Comparison of ENCODE assay signal across 12 cellular contexts in the genomic region with DNA sequence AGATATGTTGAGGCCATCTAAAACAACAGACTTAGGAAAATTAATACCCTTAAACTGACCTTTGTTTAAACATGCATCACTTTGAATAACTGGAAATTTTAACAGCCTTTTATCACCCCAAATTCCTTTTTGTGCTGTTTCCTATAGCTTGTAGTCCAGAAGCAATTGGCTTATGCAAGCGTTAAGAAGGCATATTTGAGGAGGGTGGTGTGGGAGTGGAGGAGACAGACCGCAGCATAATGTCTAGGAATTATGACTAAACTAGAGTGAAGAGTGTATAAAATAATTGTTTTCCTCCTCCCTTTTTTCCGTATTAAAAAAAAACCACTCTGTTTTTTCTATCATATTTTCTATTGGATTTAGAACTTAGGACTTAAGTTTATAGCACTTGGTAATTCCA. TPM values are rescaled to one million over a fixed set of nuclear protein-coding genes. Genes with fewer than 3 reads are reported as not detected.
"Had no signal": no experiment of that assay in that cellular context is flagged by ENCODE, and none has a peak within 500 bp of the region (broad histone marks: within the 10 kb centered on the region; RNA-seq: fewer than 3 reads in every experiment).

No MANE protein-coding gene starts in this region.

- ATAC-seq: natural killer cell; stimulated activated effector memory CD8-positive, alpha-beta T cell treated with anti-CD3 and anti-CD28 coated beads, Interleukin-12 subunit alpha, Interleukin-12 subunit beta, amount 100 ng/mL, for 72 hours had no signal

- H3K36me3 ChIP-seq: lower lobe of right lung, ovary, spleen, tibial nerve, uterus had no signal

- H3K4me1 ChIP-seq: lower lobe of right lung, tibial nerve, uterus had no signal

- H3K27ac ChIP-seq: lower lobe of right lung, ovary, skin epidermis, tibial nerve, uterus had no signal

- H3K27me3 ChIP-seq: ovary, spleen, tibial nerve, uterus had no signal

- H3K9me3 ChIP-seq: lower lobe of right lung, ovary, spleen, tibial nerve, uterus had no signal

- DNase-seq: lower lobe of right lung; mammary epithelial cell; naive B cell; natural killer cell; spleen; stimulated activated CD4-positive, alpha-beta T cell treated with anti-CD3 and anti-CD28 coated beads, Interleukin-4, amount 100 ng/mL, for 24 hours; stimulated activated naive CD4-positive, alpha-beta T cell had no signal

- H3K4me3 ChIP-seq: lower lobe of right lung, ovary, skin epidermis, spleen, tibial nerve, uterus had no signal

RNA-seq across cellular contexts. Expression of a gene that starts 51.8 kb away (rescaled TPM):
- total RNA-seq: natural killer cell had no signal
